In genomic region chr6:90660971-90661370, GRCh38 we compare ENCODE assay signal across 29 cellular contexts.
"Had no signal": no experiment of that assay in that cellular context is flagged by ENCODE, and none has a peak within 500 bp of the region (broad histone marks: within the 10 kb centered on the region; RNA-seq: fewer than 3 reads in every experiment).

No MANE protein-coding gene starts in this region.

- H3K4me1 ChIP-seq: pancreas, prostate gland, spleen, thyroid gland, tibial nerve, upper lobe of left lung, vagina had no signal

- H3K4me3 Mint-ChIP-seq: naive B cell; naive thymus-derived CD8-positive, alpha-beta T cell; natural killer cell treated with Interleukin-12 subunit alpha and Interleukin-12 subunit beta and Interleukin-15 and Interleukin-18, amount 100 ng/mL, for 72 hours; nephron progenitor cell; neural crest cell; stimulated activated memory B cell treated with anti-CD40 and anti-IgM and Interleukin-4, amounts not matched to agents 10 μg/mL and 1 μg/mL and 100 μg/mL, for 72 hours; stimulated activated naive CD8-positive, alpha-beta T cell treated with anti-CD3 and anti-CD28 coated beads, Interleukin-15, amount 100 ng/mL, for 72 hours had no signal

- H3K4me1 Mint-ChIP-seq: naive B cell; naive thymus-derived CD8-positive, alpha-beta T cell; stimulated activated memory B cell treated with anti-CD40 and anti-IgM and Interleukin-4, amounts not matched to agents 10 μg/mL and 1 μg/mL and 100 μg/mL, for 72 hours; stimulated activated naive CD8-positive, alpha-beta T cell treated with anti-CD3 and anti-CD28 coated beads, Interleukin-15, amount 100 ng/mL, for 72 hours had no signal

- H3K36me3 ChIP-seq: neutrophil, pancreas, prostate gland, spleen, thoracic aorta, thyroid gland, tibial nerve, upper lobe of left lung, vagina had no signal

- H3K4me2 ChIP-seq: smooth muscle cell had no signal

- H3K27ac ChIP-seq: neutrophil, pancreas, prostate gland, skin epidermis, spleen, thoracic aorta, thyroid gland, tibial nerve, upper lobe of left lung, vagina had no signal

- DNase-seq: naive B cell; naive thymus-derived CD8-positive, alpha-beta T cell; nephron progenitor cell; nucleus accumbens; pancreas; right cardiac atrium; spleen; stimulated activated CD4-positive, alpha-beta T cell treated with anti-CD3 and anti-CD28 coated beads, Interleukin-12 subunit alpha, Interleukin-12 subunit beta, amount 100 ng/mL, for 4 hours; stimulated activated CD4-positive, alpha-beta T cell treated with anti-CD3 and anti-CD28 coated beads, Interleukin-1b, Interleukin-23, amount 100 ng/mL, for 48 hours; stimulated activated CD4-positive, alpha-beta T cell treated with anti-CD3 and anti-CD28 coated beads, Interleukin-4, amount 100 ng/mL, for 1 hour; stimulated activated CD4-positive, alpha-beta T cell treated with anti-CD3 and anti-CD28 coated beads, Interleukin-4, amount 100 ng/mL, for 4 hours; stimulated activated CD8-positive, alpha-beta memory T cell treated with anti-CD3 and anti-CD28 coated beads, Interleukin-4, amount 100 ng/mL, for 48 hours; stimulated activated naive CD4-positive, alpha-beta T cell; stimulated activated naive CD8-positive, alpha-beta T cell treated with anti-CD3 and anti-CD28 coated beads, Interleukin-15, amount 100 ng/mL, for 72 hours; stimulated activated naive CD8-positive, alpha-beta T cell treated with anti-CD3 and anti-CD28 coated beads, Interleukin-15, Interleukin-2, amounts not matched to agents 100 U/mL and 50 U/mL, for 24 hours; thyroid gland; trophoblast cell; upper lobe of left lung had no signal

- H3K27me3 ChIP-seq: neutrophil, spleen, thyroid gland, tibial nerve, upper lobe of left lung, vagina had no signal

- H3K9me3 ChIP-seq: neutrophil, pancreas, prostate gland, thyroid gland, vagina had no signal

- H3K36me3 Mint-ChIP-seq: natural killer cell treated with Interleukin-12 subunit alpha and Interleukin-12 subunit beta and Interleukin-15 and Interleukin-18, amount 100 ng/mL, for 72 hours; stimulated activated memory B cell treated with anti-CD40 and anti-IgM and Interleukin-4, amounts not matched to agents 10 μg/mL and 1 μg/mL and 100 μg/mL, for 72 hours had no signal

- H3K27ac Mint-ChIP-seq: naive B cell; naive thymus-derived CD8-positive, alpha-beta T cell; natural killer cell treated with Interleukin-12 subunit alpha and Interleukin-12 subunit beta and Interleukin-15 and Interleukin-18, amount 100 ng/mL, for 72 hours; nephron progenitor cell; stimulated activated memory B cell treated with anti-CD40 and anti-IgM and Interleukin-4, amounts not matched to agents 10 μg/mL and 1 μg/mL and 100 μg/mL, for 72 hours; stimulated activated naive CD8-positive, alpha-beta T cell treated with anti-CD3 and anti-CD28 coated beads, Interleukin-15, amount 100 ng/mL, for 72 hours had no signal

- H3K4me3 ChIP-seq: pancreas, prostate gland, skin epidermis, smooth muscle cell, spleen, thoracic aorta, thyroid gland, tibial nerve, upper lobe of left lung, vagina had no signal

- H3K9me3 Mint-ChIP-seq: natural killer cell treated with Interleukin-12 subunit alpha and Interleukin-12 subunit beta and Interleukin-15 and Interleukin-18, amount 100 ng/mL, for 72 hours; neural crest cell; stimulated activated naive CD8-positive, alpha-beta T cell treated with anti-CD3 and anti-CD28 coated beads, Interleukin-15, amount 100 ng/mL, for 72 hours had no signal

- ATAC-seq: naive thymus-derived CD8-positive, alpha-beta T cell; natural killer cell treated with Interleukin-12 subunit alpha and Interleukin-12 subunit beta and Interleukin-15 and Interleukin-18, amount 100 ng/mL, for 72 hours; pancreas; right cardiac atrium; sciatic nerve; stimulated activated memory B cell treated with anti-CD40 and anti-IgM and Interleukin-4, amounts not matched to agents 10 μg/mL and 1 μg/mL and 100 μg/mL, for 72 hours; stimulated activated naive CD8-positive, alpha-beta T cell treated with anti-CD3 and anti-CD28 coated beads, Interleukin-15, amount 100 ng/mL, for 72 hours; stimulated activated naive CD8-positive, alpha-beta T cell treated with anti-CD3 and anti-CD28 coated beads, Interleukin-15, Interleukin-2, amounts not matched to agents 100 U/mL and 50 U/mL, for 24 hours had no signal
